8 cellular contexts compared by ENCODE assay signal in the genomic region with DNA sequence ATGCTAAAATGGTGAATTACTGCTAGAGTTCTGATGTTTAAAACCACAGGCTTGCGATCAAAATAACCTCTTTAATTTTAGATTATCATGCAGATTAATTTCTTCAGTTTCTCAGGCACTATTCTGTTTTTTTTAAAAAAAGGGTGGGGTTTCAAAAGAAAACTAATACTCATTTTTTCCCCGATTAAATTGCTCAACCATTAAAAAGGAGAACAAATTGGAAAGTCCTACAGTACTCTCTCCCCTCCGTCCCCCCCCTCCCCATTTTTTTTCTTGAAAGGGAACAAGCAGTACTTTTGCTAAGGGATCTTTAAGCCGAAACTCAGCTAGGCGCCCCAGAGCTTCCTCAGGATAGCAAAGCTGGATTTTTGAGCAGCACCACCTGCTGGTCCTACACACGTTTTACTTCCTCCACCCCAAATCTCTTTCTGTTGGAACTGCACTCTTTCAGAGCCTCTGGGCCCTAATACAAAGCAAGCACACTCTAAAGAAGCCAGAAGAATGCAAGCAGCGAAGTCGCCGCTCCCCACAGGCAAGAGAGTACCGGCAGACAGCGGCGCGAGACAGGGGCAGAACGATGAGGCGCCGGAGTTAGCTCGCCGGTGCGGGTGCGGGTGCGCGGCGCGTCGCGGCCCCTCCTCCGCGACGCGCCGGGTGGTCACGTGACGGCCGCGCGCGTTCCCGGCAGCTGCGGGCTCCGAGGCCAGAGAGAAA. TPM values are rescaled to one million over a fixed set of nuclear protein-coding genes. Genes with fewer than 3 reads are reported as not detected.
DNase-seq lines count a peak whose midpoint lies in the region.

A gene with protein sequence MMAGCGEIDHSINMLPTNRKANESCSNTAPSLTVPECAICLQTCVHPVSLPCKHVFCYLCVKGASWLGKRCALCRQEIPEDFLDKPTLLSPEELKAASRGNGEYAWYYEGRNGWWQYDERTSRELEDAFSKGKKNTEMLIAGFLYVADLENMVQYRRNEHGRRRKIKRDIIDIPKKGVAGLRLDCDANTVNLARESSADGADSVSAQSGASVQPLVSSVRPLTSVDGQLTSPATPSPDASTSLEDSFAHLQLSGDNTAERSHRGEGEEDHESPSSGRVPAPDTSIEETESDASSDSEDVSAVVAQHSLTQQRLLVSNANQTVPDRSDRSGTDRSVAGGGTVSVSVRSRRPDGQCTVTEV (plus strand): TSS at position 687 of the 714 bp plus-strand sequence. CDS start 13,475 bp downstream, outside the sequence.

- no peaks in the 10 kb centered on the region for H3K27me3 ChIP-seq in MG63
- 0 out of 2 replicates have a peak, but pooled peaks cover 4% of the 10 kb centered on the region for H3K27me3 ChIP-seq in SJSA1 (replicated peaks)

- intact Hi-C loops in activated naive CD4-positive, alpha-beta T cell treated with anti-CD3 and anti-CD28 coated beads for 36 hours (cut with micrococcal nuclease) = loop anchor here (1.0 to 10.0 kb wide), 10 partner anchors 25 to 1962 kb away; a partner anchor contains a TSS

- H3K4me3 Mint-ChIP-seq in activated naive CD4-positive, alpha-beta T cell treated with anti-CD3 and anti-CD28 coated beads for 36 hours = peak within 1 kb of the TSS; percentile 100

- H3K27me3 Mint-ChIP-seq in activated naive CD4-positive, alpha-beta T cell treated with anti-CD3 and anti-CD28 coated beads for 36 hours (ENCODE audit: low read depth) = no peaks in the 10 kb centered on the region

- CTCF ChIA-PET in activated naive CD4-positive, alpha-beta T cell treated with anti-CD3 and anti-CD28 coated beads for 36 hours (lab: Charles Lee) = interaction anchor here (0.6 to 4.5 kb wide), 21 partner anchors 8 to 279 kb away, joined by 3 to 24 read pairs (median 4); a partner anchor contains a TSS

- peaks cover 12% of the 10 kb centered on the region for H3K4me1 ChIP-seq in SJSA1 (replicated peaks)

- H3K9me3 ChIP-seq in MG63 (no peaks in the 10 kb centered on the region), SJSA1 (replicated peaks) (no peaks in the 10 kb centered on the region)

- H3K27ac ChIP-seq in SJSA1 = peak within 1 kb of the TSS; percentile 74
- peak within 1 kb of the TSS; percentile 94 for H3K27ac ChIP-seq in substantia nigra (ENCODE audit: low read depth, low read length, poor library complexity, severe bottlenecking)

- peak within 1 kb of the TSS; percentile 100 for H3K27ac Mint-ChIP-seq in activated naive CD4-positive, alpha-beta T cell treated with anti-CD3 and anti-CD28 coated beads for 36 hours

- H3K36me3 Mint-ChIP-seq in activated naive CD4-positive, alpha-beta T cell treated with anti-CD3 and anti-CD28 coated beads for 36 hours (ENCODE audit: low read depth) = peaks cover 7% of the 10 kb centered on the region

- H3K9me3 Mint-ChIP-seq in activated naive CD4-positive, alpha-beta T cell treated with anti-CD3 and anti-CD28 coated beads for 36 hours = no peaks in the 10 kb centered on the region

- peak; percentile 78 for DNase-seq in GDM1 (lab: John Stamatoyannopoulos, UW)
- DNase-seq in HCEC 1CT = peak; percentile 85
- DNase-seq in MG63 = peak; percentile 83
- DNase-seq in SJSA1 (ENCODE audit: low read depth in 1 of 2, low spot score in 2 of 2) = peak; percentile 72 to 95
- DNase-seq in activated naive CD4-positive, alpha-beta T cell treated with anti-CD3 and anti-CD28 coated beads for 36 hours = peak; percentile 74
- peak; percentile 91 for DNase-seq in globus pallidus (ENCODE audit: low spot score)
- DNase-seq in non-pigmented ciliary epithelial cell (ENCODE audit: low read depth) = peak; percentile 68
- peak; percentile 35 to 99 (median 82) for DNase-seq in substantia nigra (lab: John Stamatoyannopoulos, UW)

- H3K36me3 ChIP-seq in MG63 = no peaks in the 10 kb centered on the region
- H3K36me3 ChIP-seq in SJSA1 = peaks cover 6% of the 10 kb centered on the region

- H3K4me1 Mint-ChIP-seq in activated naive CD4-positive, alpha-beta T cell treated with anti-CD3 and anti-CD28 coated beads for 36 hours (ENCODE audit: low read depth) = peaks cover 25% of the 10 kb centered on the region

- H3K4me3 ChIP-seq in MG63 = peak within 1 kb of the TSS; percentile 75
- H3K4me3 ChIP-seq in SJSA1 = peak within 1 kb of the TSS; percentile 91

RNA-seq across cellular contexts. Expression of the gene that starts here (rescaled TPM):
- total RNA-seq in MG63 (2014; rRNA removed; shearing (Covaris generic); ENCODE audit: low replicate concordance) = 18.1 and 20.4 TPM in 2 replicates
- total RNA-seq in SJSA1 (2014; rRNA removed; shearing (Covaris generic)) = 34.3 and 36.2 TPM in 2 replicates
- total RNA-seq in activated naive CD4-positive, alpha-beta T cell treated with anti-CD3 and anti-CD28 coated beads for 36 hours = 10 to 100 TPM in 1 of 2 experiments, 1 to 10 TPM in 1; 9.7 to 10.8 TPM

Comparison
In these comparisons a context has a peak if more than half of its experiments do, and no peak if none do; other contexts are left out.
1. Peak in every context shown above with its lines: DNase-seq, H3K4me3 ChIP-seq and H3K27ac ChIP-seq.